20 cellular contexts compared by ENCODE assay signal in the genomic region with DNA sequence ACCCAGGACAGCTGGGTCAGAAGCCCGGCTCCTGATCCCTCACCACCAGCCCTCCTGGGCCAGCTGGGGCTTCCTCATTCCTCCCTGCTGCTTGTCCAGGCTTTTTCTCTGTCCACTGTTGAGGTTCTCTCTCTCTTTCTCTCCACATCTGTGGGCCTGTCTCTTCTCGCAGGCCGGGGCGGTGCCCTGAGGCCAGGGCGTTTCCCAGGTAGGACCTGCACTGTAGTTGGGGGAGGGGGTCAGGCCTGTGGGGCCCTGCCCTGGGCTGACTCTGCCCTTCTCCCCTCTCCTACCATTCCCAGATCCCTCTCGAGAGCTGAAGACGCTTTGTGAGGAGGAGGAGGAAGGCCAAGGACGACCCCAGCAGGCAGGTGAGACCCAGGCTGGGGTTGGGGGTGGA. TPM values are rescaled to one million over a fixed set of nuclear protein-coding genes. Genes with fewer than 3 reads are reported as not detected.
"Had no signal": no experiment of that assay in that cellular context is flagged by ENCODE, and none has a peak within 500 bp of the region (broad histone marks: within the 10 kb centered on the region; RNA-seq: fewer than 3 reads in every experiment).

No MANE protein-coding gene starts in this region.

- H3K36me3 Mint-ChIP-seq: activated naive CD8-positive, alpha-beta T cell had no signal

- H3K27ac Mint-ChIP-seq: activated naive CD8-positive, alpha-beta T cell; brain had no signal

- H3K4me3 Mint-ChIP-seq: activated naive CD8-positive, alpha-beta T cell; brain had no signal

- DNase-seq: activated CD4-positive, alpha-beta T cell treated with anti-CD3 and anti-CD28 coated beads for 48 hours; activated CD4-positive, CD25-positive, alpha-beta regulatory T cell; activated CD8-positive, alpha-beta memory T cell treated with anti-CD3 and anti-CD28 coated beads for 24 hours; activated CD8-positive, alpha-beta memory T cell treated with anti-CD3 and anti-CD28 coated beads, Interleukin-2, amount 50 U/mL, for 48 hours; activated gamma-delta T cell treated with Interleukin-2 at 50 U/mL for 16 hours; caudate nucleus; immature natural killer cell; kidney glomerular epithelial cell; left ventricle myocardium superior; small intestine; stimulated activated CD4-positive, alpha-beta T cell treated with anti-CD3 and anti-CD28 coated beads, Interleukin-15, amount 100 ng/mL, for 24 hours; stimulated activated CD4-positive, alpha-beta T cell treated with anti-CD3 and anti-CD28 coated beads, Interleukin-4, amount 100 ng/mL, for 1 hour; T-helper 9 cell; thyroid gland had no signal

- H3K27me3 ChIP-seq: thyroid gland had no signal

- H3K9me3 Mint-ChIP-seq: immature natural killer cell had no signal

- H3K27ac ChIP-seq: prostate gland, SK-N-MC, thyroid gland had no signal

- ATAC-seq: left ventricle myocardium superior, right cardiac atrium had no signal

- H3K27me3 Mint-ChIP-seq: activated naive CD8-positive, alpha-beta T cell had no signal

- H3K9me3 ChIP-seq: prostate gland, thyroid gland had no signal

- H3K4me3 ChIP-seq: prostate gland, SK-N-MC, thyroid gland had no signal

RNA-seq across cellular contexts. Expression of gene KCNK7, which starts 14.8 kb away (rescaled TPM):
- total RNA-seq: osteocyte had no signal
- polyA plus RNA-seq: immature natural killer cell had no signal
